Comparison of ENCODE assay signal across 4 cellular contexts in the genomic region with DNA sequence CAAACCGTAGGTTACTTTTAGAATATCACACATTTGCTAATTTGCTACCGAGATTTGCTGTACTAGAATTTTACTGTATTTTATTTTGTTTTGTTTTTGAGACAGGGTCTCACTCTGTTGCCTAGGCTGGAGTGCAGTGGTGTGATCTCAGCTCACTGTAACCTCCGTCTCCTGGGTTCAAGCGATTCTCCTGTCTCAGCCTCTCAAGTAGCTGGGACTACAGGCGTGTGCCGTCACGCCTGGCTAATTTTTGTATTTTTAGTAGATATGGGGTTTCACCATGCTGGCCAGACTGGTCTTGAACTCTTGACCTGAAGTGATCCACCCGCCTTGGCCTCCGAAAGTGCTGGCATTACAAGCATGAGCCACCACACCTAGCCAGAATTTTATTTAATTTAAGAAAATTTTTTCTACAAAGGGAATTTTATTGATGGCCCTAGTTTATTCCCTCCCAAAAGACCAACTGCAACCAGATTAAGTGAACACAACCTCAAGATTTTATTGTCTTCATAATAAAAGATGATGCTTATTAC.
DNase-seq lines count a peak whose midpoint lies in the region; ATAC-seq, FAIRE-seq and TF ChIP-seq lines count a peak whose summit lies in the region.
"Not testable (repeated sequence)": the region's sequence is repeated elsewhere in the genome, so short reads cannot be mapped to it uniquely, and the experiment has no call there.

No MANE protein-coding gene starts in this region.

- not testable (repeated sequence) for H3K4me1 ChIP-seq in GM12878 (ENCODE audit: control insufficient read depth, insufficient read depth, low read length); neutrophil (ENCODE audit: control insufficient read depth in 1 of 2, insufficient read depth in 1 of 2, low read depth in 1 of 2, low read length in 1 of 2)

- WGBS in GM12878 (ENCODE audit: insufficient coverage, insufficient replicate concordance, low lambda C conversion rate, missing lambda C conversion rate), result 24% methylated on average over 9 of the region's 9 CpGs

- not testable (repeated sequence) for H3K9me3 ChIP-seq in GM12878 (replicated peaks; ENCODE audit: control insufficient read depth, insufficient read depth, low read length); neutrophil

- DNase-seq in activated CD8-positive, alpha-beta memory T cell treated with anti-CD3 and anti-CD28 coated beads for 24 hours, result peak; percentile 28
- DNase-seq in GM12878 (ENCODE audit: low read depth, low spot score), result not testable (repeated sequence)
- DNase-seq in cardiac septum (ENCODE audit: low spot score), result peak; percentile 56

- intact Hi-C loops in GM12878 (cut with micrococcal nuclease; ENCODE audit: unreplicated experiment); cardiac septum (cut with DNase I): not testable (repeated sequence)

- H3K79me2 ChIP-seq in GM12878 (ENCODE audit: control insufficient read depth, insufficient read depth, low read length), result not testable (repeated sequence)

- CTCF ChIA-PET in GM12878 (lab: Yijun Ruan, JAX), result not testable (repeated sequence)

- in situ Hi-C loops in GM12878 (cut with MboI), result not testable (repeated sequence)

- H3K27ac ChIP-seq in GM12878 (ENCODE audit: control insufficient read depth, insufficient read depth), result not testable (repeated sequence)
- peak overlapping the region; percentile 23 for H3K27ac ChIP-seq in neutrophil

- POLR2A ChIA-PET in GM12878 (lab: Charles Lee), result not testable (repeated sequence)

- RAD21 ChIA-PET in GM12878 (lab: Charles Lee; ENCODE audit: unreplicated experiment), result not testable (repeated sequence)

- H3K4me3 ChIP-seq in GM12878; neutrophil (ENCODE audit: low read depth in 1 of 2, low read length in 1 of 2): not testable (repeated sequence)

- not testable (repeated sequence) for FAIRE-seq in GM12878 (lab: Jason Lieb, UNC)

- not testable (repeated sequence) for H4K20me1 ChIP-seq in GM12878 (ENCODE audit: control insufficient read depth, insufficient read depth)

- H3K4me2 ChIP-seq in GM12878 (ENCODE audit: control insufficient read depth, insufficient read depth), result not testable (repeated sequence)

- TF ChIP-seq CTCF in GM12878 (IDR thresholded peaks at IDR 0.05 in 2 of 3, conservative IDR thresholded peaks at IDR 0.05 in 1 of 3; ENCODE audit: control insufficient read depth in 2 of 3, extremely low read depth in 1 of 3, insufficient read depth in 1 of 3, low read depth in 3 of 3, low read length in 3 of 3); neutrophil (IDR thresholded peaks at IDR 0.05): not testable (repeated sequence)

- SMC1A ChIA-PET in GM12878 (lab: Charles Lee; ENCODE audit: uncharacterized antibody, unreplicated experiment), result not testable (repeated sequence)

- not testable (repeated sequence) for H3K36me3 ChIP-seq in GM12878 (ENCODE audit: control insufficient read depth in 2 of 2, insufficient read depth in 2 of 2, low read length in 1 of 2)
- peaks cover 59% of the 10 kb centered on the region for H3K36me3 ChIP-seq in neutrophil

- not testable (repeated sequence) for BruUV-seq in GM12878 (replicated peaks; lab: Mats Ljungman, UMichigan)

- TF ChIP-seq EP300 in GM12878 (IDR thresholded peaks at IDR 0.05; ENCODE audit: borderline replicate concordance in 1 of 2, control insufficient read depth in 1 of 2, low read depth in 2 of 2, low read length in 2 of 2), result not testable (repeated sequence)

- not testable (repeated sequence) for TF ChIP-seq POLR2A in GM12878 (IDR thresholded peaks at IDR 0.05; ENCODE audit: low read depth, low read length)

- ATAC-seq in GM12878, result peak; percentile 58

- not testable (repeated sequence) for H3K9ac ChIP-seq in GM12878 (ENCODE audit: control insufficient read depth, insufficient read depth, low read length)

- not testable (repeated sequence) for H3K27me3 ChIP-seq in GM12878 (replicated peaks in 1 of 2; ENCODE audit: control insufficient read depth in 2 of 2, insufficient read depth in 2 of 2, low read length in 1 of 2); neutrophil

- not testable (repeated sequence) for TF ChIP-seq RAD21 in GM12878 (IDR thresholded peaks at IDR 0.05; ENCODE audit: insufficient read depth, low read depth, low read length)

- H2AFZ ChIP-seq in GM12878 (ENCODE audit: control insufficient read depth, low read depth, low read length), result not testable (repeated sequence)

TF ChIP-seq in GM12878, 131 proteins besides CTCF, POLR2A, EP300 and RAD21:
- TF ChIP-seq NR2F1 (conservative IDR thresholded peaks at IDR 0.05), result peak; percentile 67
- TF ChIP-seq BHLHE40 (IDR thresholded peaks at IDR 0.05; ENCODE audit: borderline replicate concordance in 1 of 2, low read depth in 2 of 2, low read length in 1 of 2), result peak in 1 of 2 experiments; percentile 64; a peak in 1 of 4 replicates
- peak; percentile 76; the same call in 1 of the 2 replicates for TF ChIP-seq PAX5 (IDR thresholded peaks at IDR 0.05; ENCODE audit: borderline replicate concordance, low read depth, low read length)
